In the genomic region with DNA sequence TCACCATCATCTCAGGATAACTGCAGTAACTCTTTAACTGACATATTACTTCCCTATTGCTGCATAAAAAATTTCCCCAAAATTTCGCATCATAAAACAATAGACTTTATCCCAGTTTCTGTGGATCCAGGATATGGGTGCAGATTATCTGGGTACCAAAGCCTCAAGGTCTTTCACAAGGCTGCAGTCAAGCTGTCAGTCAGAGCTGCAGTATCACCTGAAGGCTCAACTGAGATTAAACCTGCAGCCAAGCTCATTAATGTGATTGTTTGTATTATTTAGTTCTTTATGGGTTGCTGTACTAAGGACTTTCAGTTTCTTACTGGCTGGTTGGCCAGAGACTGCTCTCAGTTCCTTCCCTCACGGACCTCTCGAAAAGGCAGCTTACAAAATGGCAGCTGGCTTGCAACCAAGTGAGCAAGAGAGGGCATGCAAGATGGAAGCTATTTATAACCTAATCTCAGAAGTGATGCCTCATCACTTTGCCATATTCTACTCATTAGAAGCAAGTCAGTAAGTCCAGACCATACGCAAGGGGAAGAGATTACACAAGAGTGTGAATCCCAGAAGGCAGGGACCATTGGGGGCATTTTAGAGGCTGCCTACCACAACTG, we compare ENCODE assay signal across 8 cellular contexts. TPM values are rescaled to one million over a fixed set of nuclear protein-coding genes. Genes with fewer than 3 reads are reported as not detected.
DNase-seq lines count a peak whose midpoint lies in the region; ATAC-seq lines count a peak whose summit lies in the region.

No MANE protein-coding gene starts in this region.

- H3K36me3 ChIP-seq in mesenchymal stem cell (ENCODE audit: control insufficient read depth in 1 of 2, insufficient read depth in 2 of 2, low read depth in 1 of 2, low read length in 2 of 2) = peaks cover 0 to 3% of the 10 kb centered on the region in 2 experiments

- no peak overlapping the region for H2BK15ac ChIP-seq in mesenchymal stem cell (ENCODE audit: low read depth, poor library complexity, severe bottlenecking)

- H3K27me3 ChIP-seq in mesenchymal stem cell (ENCODE audit: control insufficient read depth in 1 of 2, insufficient read depth in 1 of 2, low read length in 2 of 2) = no peaks in the 10 kb centered on the region

- no peak overlapping the region for H3K4ac ChIP-seq in mesenchymal stem cell (ENCODE audit: low read depth in 1 of 2, low read length in 2 of 2)

- no peak overlapping the region for H2BK12ac ChIP-seq in mesenchymal stem cell (ENCODE audit: low read length in 2 of 2)

- no peak overlapping the region for H3K27ac ChIP-seq in mesenchymal stem cell (ENCODE audit: low read length, poor library complexity, severe bottlenecking)

- H3K9ac ChIP-seq in mesenchymal stem cell (ENCODE audit: low read length) = peak overlapping the region; percentile 39

- peak; percentile 94 for ATAC-seq in GM18870 (IDR thresholded peaks at IDR 0.05; ENCODE audit: unreplicated experiment)
- peak; percentile 96 for ATAC-seq in HG02610 (IDR thresholded peaks at IDR 0.05; ENCODE audit: unreplicated experiment)

- peak overlapping the region in 1 of 2 experiments; percentile 22 for H3K4me3 ChIP-seq in mesenchymal stem cell (ENCODE audit: insufficient read depth in 1 of 2, low read depth in 1 of 2, low read length in 2 of 2)

- no peaks in the 10 kb centered on the region for H3K79me1 ChIP-seq in mesenchymal stem cell (replicated peaks; ENCODE audit: low read length, poor library complexity, severe bottlenecking)

- H2AK5ac ChIP-seq in mesenchymal stem cell (ENCODE audit: low read length, severe bottlenecking) = no peak overlapping the region

- H3K18ac ChIP-seq in mesenchymal stem cell (ENCODE audit: low read depth in 1 of 2, low read length in 2 of 2) = no peak overlapping the region

- WGBS in mesenchymal stem cell = 94% methylated on average over 4 of the region's 4 CpGs

- H4K8ac ChIP-seq in mesenchymal stem cell (ENCODE audit: low read length) = no peak overlapping the region

- no peak overlapping the region for H4K91ac ChIP-seq in mesenchymal stem cell (ENCODE audit: low read length)

- H3K14ac ChIP-seq in mesenchymal stem cell (ENCODE audit: low read length in 2 of 2) = no peak overlapping the region

- no peak overlapping the region for H2AFZ ChIP-seq in mesenchymal stem cell (ENCODE audit: low read depth, low read length)

- H2BK5ac ChIP-seq in mesenchymal stem cell (ENCODE audit: low read depth, low read length, poor library complexity, severe bottlenecking) = no peak overlapping the region

- no peak overlapping the region for H2BK120ac ChIP-seq in mesenchymal stem cell (ENCODE audit: low read depth, low read length)

- DNase-seq in NCI-H2227 treated with DMSO at 0.1 percent for 48 hours (lab: John Stamatoyannopoulos, UW) = peak; percentile 53
- DNase-seq in mesenchymal stem cell = peak; percentile 40
- DNase-seq in posterior cingulate gyrus = no peak
- DNase-seq in NCI-H128 (lab: John Stamatoyannopoulos, UW; ENCODE audit: unreplicated experiment) = no peak
- no peak for DNase-seq in hippocampal formation (lab: John Stamatoyannopoulos, UW)
- no peak for DNase-seq in activated effector memory CD4-positive, alpha-beta T cell treated with Interleukin-2 at 50 U/mL for 16 hours

- peaks cover 2% of the 10 kb centered on the region for H3K4me1 ChIP-seq in mesenchymal stem cell (ENCODE audit: control insufficient read depth, insufficient read depth, low read depth, low read length)

- no peak overlapping the region for H3K4me2 ChIP-seq in mesenchymal stem cell (ENCODE audit: low read length, poor library complexity, severe bottlenecking)

- no peak overlapping the region for H3K23ac ChIP-seq in mesenchymal stem cell (ENCODE audit: low read length in 2 of 2)

- intact Hi-C loops in posterior cingulate gyrus (cut with DNase I) = no loop called here

- H3K9me3 ChIP-seq in mesenchymal stem cell (ENCODE audit: control insufficient read depth, low read length) = no peaks in the 10 kb centered on the region

RNA-seq across cellular contexts. Expression of gene DCUN1D1, which starts 54.9 kb away (rescaled TPM):
- polyA plus RNA-seq in mesenchymal stem cell (2013, experiment 1 of 2) = 38.5 TPM
- 42.5 TPM for polyA plus RNA-seq in mesenchymal stem cell (2013, experiment 2 of 2)

Comparison
In these comparisons a context has a peak if more than half of its experiments do, and no peak if none do; other contexts are left out.
1. DNase-seq: peak in NCI-H2227 treated with DMSO at 0.1 percent for 48 hours (single experiment) and mesenchymal stem cell (single experiment); none in posterior cingulate gyrus (0 of 10), NCI-H128 (single experiment), hippocampal formation (0 of 2) and activated effector memory CD4-positive, alpha-beta T cell treated with Interleukin-2 at 50 U/mL for 16 hours (single experiment).